In the genomic region with DNA sequence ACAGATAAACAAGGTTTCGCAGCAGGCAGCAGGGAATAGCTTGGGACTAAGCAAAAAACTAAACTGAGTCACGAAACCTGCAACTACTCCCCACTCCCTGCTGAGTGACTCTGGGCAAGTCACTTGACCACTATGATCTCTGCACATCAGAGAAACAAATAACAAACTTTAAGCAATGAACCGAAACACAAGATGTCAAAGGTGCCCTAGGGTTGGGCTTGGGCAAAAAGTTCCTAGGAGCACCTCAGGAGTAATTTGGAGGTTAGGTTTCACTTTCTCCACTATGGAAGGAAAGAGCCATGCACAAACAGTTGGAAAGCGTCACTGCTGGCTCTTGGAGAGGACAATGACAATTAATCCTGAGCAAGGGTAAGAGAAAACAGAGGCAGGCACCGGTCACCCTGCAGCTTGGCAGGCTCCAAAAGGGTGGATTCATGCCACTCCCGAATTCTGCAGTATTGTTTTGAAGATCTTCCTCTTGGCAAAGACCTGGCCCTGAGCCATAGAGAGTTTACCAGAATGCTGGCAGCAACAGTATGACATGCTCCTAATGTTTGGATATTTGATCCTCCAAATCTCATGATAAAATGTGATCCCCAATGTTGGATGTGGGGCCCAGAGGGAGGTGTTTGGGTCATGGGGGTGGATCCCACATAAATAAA, we compare ENCODE assay signal across 13 cellular contexts.
A peak's percentile ranks its signal among the peaks of the same experiment; 100 is the strongest.
DNase-seq lines count a peak whose midpoint lies in the region; ATAC-seq and TF ChIP-seq lines count a peak whose summit lies in the region.
"Had no signal": no experiment of that assay in that cellular context is flagged by ENCODE, and none has a peak within 500 bp of the region (broad histone marks: within the 10 kb centered on the region; RNA-seq: fewer than 3 reads in every experiment).

No MANE protein-coding gene starts in this region.

- no peak overlapping the region for H3K27ac Mint-ChIP-seq in osteocyte (ENCODE audit: unreplicated experiment)
- H3K27ac Mint-ChIP-seq: activated naive CD4-positive, alpha-beta T cell treated with anti-CD3 and anti-CD28 coated beads, Interleukin-2, amount 50 U/mL, for 72 hours had no signal

- H3K27me3 ChIP-seq in stomach: no peaks in the 10 kb centered on the region

- ATAC-seq in HG03139 (IDR thresholded peaks at IDR 0.05; ENCODE audit: unreplicated experiment): no peak
- ATAC-seq: activated naive CD4-positive, alpha-beta T cell treated with anti-CD3 and anti-CD28 coated beads, Interleukin-2, amount 50 U/mL, for 72 hours had no signal

- H3K9me3 ChIP-seq in stomach: no peaks in the 10 kb centered on the region

- H3K27me3 Mint-ChIP-seq in osteocyte (ENCODE audit: unreplicated experiment): no peaks in the 10 kb centered on the region

- 32 to 42% (median 34%) methylated on average over 6 of the region's 6 CpGs for WGBS in stomach, 5 donors

- peaks cover 16% of the 10 kb centered on the region for H3K4me1 Mint-ChIP-seq in osteocyte (ENCODE audit: unreplicated experiment)

- H3K36me3 Mint-ChIP-seq in osteocyte (ENCODE audit: unreplicated experiment): no peaks in the 10 kb centered on the region
- H3K36me3 Mint-ChIP-seq: activated naive CD4-positive, alpha-beta T cell treated with anti-CD3 and anti-CD28 coated beads, Interleukin-2, amount 50 U/mL, for 72 hours had no signal

- TF ChIP-seq EP300 in stomach (IDR thresholded peaks at IDR 0.05): no peak

- no peaks in the 10 kb centered on the region for H3K9me3 Mint-ChIP-seq in osteocyte (ENCODE audit: unreplicated experiment)
- H3K9me3 Mint-ChIP-seq: activated naive CD4-positive, alpha-beta T cell treated with anti-CD3 and anti-CD28 coated beads, Interleukin-2, amount 50 U/mL, for 72 hours had no signal

- TF ChIP-seq CTCF in stomach (IDR thresholded peaks at IDR 0.05) (no peak), osteocyte (IDR thresholded peaks at IDR 0.05) (no peak)

- H3K27ac ChIP-seq in cingulate gyrus (ENCODE audit: low read depth, low read length): peak overlapping the region; percentile 32
- peak overlapping the region in 3 of 5 donors; percentile 17 to 49 (median 28) for H3K27ac ChIP-seq in stomach

- peaks cover 0 to 29% (median 17%) of the 10 kb centered on the region in 4 donors for H3K4me1 ChIP-seq in stomach

- intact Hi-C loops in stomach (cut with DNase I; ENCODE audit: low total_unique reads): no loop called here

- peak; percentile 1 for DNase-seq in NCI-H2107 (lab: John Stamatoyannopoulos, UW)
- no peak for DNase-seq in NCI-H2107 treated with DMSO at 0.1 percent for 48 hours (lab: John Stamatoyannopoulos, UW; ENCODE audit: unreplicated experiment)
- peak; percentile 10 to 19 for DNase-seq in lung microvascular endothelial cell (ENCODE audit: low read depth in 2 of 2)
- no peak for DNase-seq in stomach
- no peak for DNase-seq in osteocyte (ENCODE audit: extremely low spot score, unreplicated experiment)
- DNase-seq in iPS-NIHi7 (ENCODE audit: extremely low spot score): no peak
- DNase-seq: 8988T; NCI-H1048; NCI-H82; stimulated activated naive CD4-positive, alpha-beta T cell treated with Interleukin-2 at 50 U/mL for 16 hours had no signal

- TF ChIP-seq POLR2A in stomach (IDR thresholded peaks at IDR 0.05): no peak

- H3K36me3 ChIP-seq in stomach: peaks cover 0 to 4% (median 2%) of the 10 kb centered on the region in 4 donors

- H3K4me3 ChIP-seq in stomach: no peak overlapping the region

- H3K4me3 Mint-ChIP-seq in osteocyte (ENCODE audit: unreplicated experiment): no peak overlapping the region

Comparison
In these comparisons a context has a peak if more than half of its experiments do, and no peak if none do; other contexts are left out.
1. DNase-seq: peak in NCI-H2107 (single experiment) and lung microvascular endothelial cell (2 of 2); none in NCI-H2107 treated with DMSO at 0.1 percent for 48 hours (single experiment), stomach (single experiment), osteocyte (single experiment) and iPS-NIHi7 (single experiment).